In genomic region chr3:43995929-43996378, GRCh38 we compare ENCODE assay signal across 8 cellular contexts.
DNase-seq lines count a peak whose midpoint lies in the region; ATAC-seq and TF ChIP-seq lines count a peak whose summit lies in the region.

No MANE protein-coding gene starts in this region.

- peak; percentile 18 for DNase-seq in NCI-H1105 treated with DMSO at 0.1 percent for 48 hours (lab: John Stamatoyannopoulos, UW)
- DNase-seq in NCI-H1105 (lab: John Stamatoyannopoulos, UW): no peak
- DNase-seq in esophagus muscularis mucosa (ENCODE audit: extremely low spot score): no peak
- DNase-seq in spleen: no peak

- no peaks in the 10 kb centered on the region for H3K9me2 ChIP-seq in SU-DHL-6 (replicated peaks; ENCODE audit: insufficient read depth, low read length)

- peak overlapping the region; percentile 89 for H3K4me2 ChIP-seq in SU-DHL-6 (ENCODE audit: low read depth, low read length, poor library complexity, severe bottlenecking)

- no peaks in the 10 kb centered on the region for H3K27me3 ChIP-seq in SU-DHL-6 (ENCODE audit: low read length)
- H3K27me3 ChIP-seq in esophagus muscularis mucosa: peaks cover 14 to 100% (median 63%) of the 10 kb centered on the region in 4 donors
- H3K27me3 ChIP-seq in spleen (replicated peaks in 1 of 7): peaks cover 14 to 100% (median 91%) of the 10 kb centered on the region in 7 donors

- TF ChIP-seq EP300 in esophagus muscularis mucosa (IDR thresholded peaks at IDR 0.05): no peak

- H4K20me1 ChIP-seq in SU-DHL-6 (ENCODE audit: low read depth, low read length): no peaks in the 10 kb centered on the region; the same call in 1 of the 2 replicates

- no peak for ATAC-seq in GM18861 (IDR thresholded peaks at IDR 0.05; ENCODE audit: unreplicated experiment)
- no peak for ATAC-seq in GM21723 (IDR thresholded peaks at IDR 0.05; ENCODE audit: unreplicated experiment)
- ATAC-seq in HG02870 (IDR thresholded peaks at IDR 0.05; ENCODE audit: unreplicated experiment): no peak

- H3K4me3 ChIP-seq in SU-DHL-6 (ENCODE audit: insufficient read depth, low read length, poor library complexity, severe bottlenecking): peak overlapping the region; percentile 65
- H3K4me3 ChIP-seq in esophagus muscularis mucosa: peak overlapping the region; percentile 35 to 58 (median 44)
- H3K4me3 ChIP-seq in spleen: peak overlapping the region; percentile 18 to 72 (median 44)

- H3K4me1 ChIP-seq in esophagus muscularis mucosa: peaks cover 47 to 53% (median 53%) of the 10 kb centered on the region in 4 donors
- H3K4me1 ChIP-seq in spleen: peaks cover 38 to 55% (median 52%) of the 10 kb centered on the region in 6 donors

- peak overlapping the region; percentile 96 for H2AFZ ChIP-seq in SU-DHL-6 (ENCODE audit: low read depth, low read length, severe bottlenecking)

- H3K9me3 ChIP-seq in SU-DHL-6 (ENCODE audit: insufficient read depth, low read length): no peaks in the 10 kb centered on the region
- peaks cover 0 to 17% (median 7%) of the 10 kb centered on the region in 4 donors for H3K9me3 ChIP-seq in esophagus muscularis mucosa
- peaks cover 0 to 7% (median 2%) of the 10 kb centered on the region in 8 donors for H3K9me3 ChIP-seq in spleen

- peaks cover 20% of the 10 kb centered on the region; the same call in 1 of the 2 replicates for H3F3A ChIP-seq in SU-DHL-6 (ENCODE audit: insufficient read depth)

- peaks cover 17% of the 10 kb centered on the region for H3K79me2 ChIP-seq in SU-DHL-6 (ENCODE audit: insufficient read depth, low read length)

- WGBS in esophagus muscularis mucosa: 5% methylated on average over 18 of the region's 18 CpGs
- WGBS in spleen, 5 donors: 1 to 6% (median 2%) methylated on average over 18 of the region's 18 CpGs

- H3K9ac ChIP-seq in SU-DHL-6 (ENCODE audit: low read length): peak overlapping the region; percentile 75

- TF ChIP-seq POLR2A in esophagus muscularis mucosa (IDR thresholded peaks at IDR 0.05; ENCODE audit: low read depth): no peak
- TF ChIP-seq POLR2A in spleen (IDR thresholded peaks at IDR 0.05): no peak

- H3K27ac ChIP-seq in SU-DHL-6 (ENCODE audit: low read depth, low read length) (peak overlapping the region; percentile 79), esophagus muscularis mucosa (replicated peaks in 1 of 4) (no peak overlapping the region), spleen (peak overlapping the region in 1 of 8 donors; percentile 15)

- H3K36me3 ChIP-seq in SU-DHL-6 (ENCODE audit: low read length) (no peaks in the 10 kb centered on the region), esophagus muscularis mucosa (no peaks in the 10 kb centered on the region), spleen (no peaks in the 10 kb centered on the region)

- TF ChIP-seq CTCF in SU-DHL-6 (IDR thresholded peaks at IDR 0.05; ENCODE audit: insufficient read depth, low read length, poor library complexity, severe bottlenecking) (no peak), esophagus muscularis mucosa (IDR thresholded peaks at IDR 0.05) (no peak), spleen (IDR thresholded peaks at IDR 0.05 in 8 of 11, conservative IDR thresholded peaks at IDR 0.05 in 3 of 11) (no peak)

- intact Hi-C loops in esophagus muscularis mucosa (cut with DNase I) (no loop called here), spleen (cut with DNase I; ENCODE audit: low total_unique reads) (no loop called here)
